ENCODE assay signal across 25 cellular contexts in genomic region chr16:57829969-57830360, GRCh38. TPM values are rescaled to one million over a fixed set of nuclear protein-coding genes. Genes with fewer than 3 reads are reported as not detected.
A peak's percentile ranks its signal among the peaks of the same experiment; 100 is the strongest.
DNase-seq lines count a peak whose midpoint lies in the region; ATAC-seq, FAIRE-seq and TF ChIP-seq lines count a peak whose summit lies in the region.
"Had no signal": no experiment of that assay in that cellular context is flagged by ENCODE, and none has a peak within 500 bp of the region (broad histone marks: within the 10 kb centered on the region; RNA-seq: fewer than 3 reads in every experiment).

No MANE protein-coding gene starts in this region.

- no peak overlapping the region for H2BK120ac ChIP-seq in trophoblast cell (ENCODE audit: insufficient read depth, low read length, poor library complexity)

- H2AFZ ChIP-seq in PC-9 (no peak overlapping the region), K562 (ENCODE audit: low read depth, low read length) (no peak overlapping the region), trophoblast cell (ENCODE audit: insufficient read depth, low read length, poor library complexity) (no peak overlapping the region)

- no peak overlapping the region for H3K4me3 Mint-ChIP-seq in activated CD8-positive, alpha-beta memory T cell treated with anti-CD3 and anti-CD28 coated beads, Interleukin-2, amount 10 ng/mL, durations not matched to agents 7 days and 5 days
- H3K4me3 Mint-ChIP-seq: CD4-positive, alpha-beta T cell had no signal

- peak overlapping the region; percentile 49 for H2AK5ac ChIP-seq in trophoblast cell (ENCODE audit: low read length)

- no peaks in the 10 kb centered on the region for H3K9me2 ChIP-seq in PC-9 (ENCODE audit: insufficient read depth)

- peaks cover 30% of the 10 kb centered on the region for H3F3A ChIP-seq in PC-9 (ENCODE audit: insufficient read depth, low read depth)

- DNase-seq in PC-9, result no peak
- no peak for DNase-seq in K562 (ENCODE audit: extremely low read depth in 1 of 4, low spot score in 3 of 4)
- no peak for DNase-seq in right cardiac atrium
- no peak for DNase-seq in trophoblast cell
- no peak for DNase-seq in activated CD8-positive, alpha-beta memory T cell treated with anti-CD3 and anti-CD28 coated beads, Interleukin-2, amount 10 ng/mL, durations not matched to agents 7 days and 5 days
- DNase-seq in stimulated activated CD4-positive, alpha-beta T cell treated with anti-CD3 and anti-CD28 coated beads, Interleukin-1b, Interleukin-23, amount 100 ng/mL, for 48 hours, result no peak
- no peak for DNase-seq in kidney
- DNase-seq: CD4-positive, alpha-beta T cell; COR-L47; DMS79; NCI-H1105; NCI-H1694; NCI-H2081; NCI-H2171; NCI-H345; NCI-H524; NCI-H774; NK-92 treated with Interleukin-12 subunit alpha and Interleukin-12 subunit beta, amount 100 ng/mL, for 24 hours had no signal

- FAIRE-seq in K562 (lab: Jason Lieb, UNC) (no peak), kidney (lab: Jason Lieb, UNC) (no peak)
- FAIRE-seq: H54 had no signal

- H3K27me3 ChIP-seq in PC-9 (ENCODE audit: insufficient read depth, low read depth) (no peaks in the 10 kb centered on the region), K562 (ENCODE audit: control insufficient read depth in 2 of 2, insufficient read depth in 2 of 2, low read length in 2 of 2) (peaks cover 5 to 26% of the 10 kb centered on the region in 2 experiments; a peak in 3 of 5 replicates), right cardiac atrium (ENCODE audit: control insufficient read depth, insufficient read depth) (no peaks in the 10 kb centered on the region), trophoblast cell (ENCODE audit: insufficient read depth, low read length) (no peaks in the 10 kb centered on the region)
- H3K27me3 ChIP-seq: BLaER1, SJSA1 had no signal

- no peak overlapping the region for H3K18ac ChIP-seq in trophoblast cell (ENCODE audit: low read length)

- TF ChIP-seq RAD21 in K562 (CRISPR knock-in tag; conservative IDR thresholded peaks at IDR 0.05 in 1 of 2, IDR thresholded peaks at IDR 0.05 in 1 of 2), result no peak

- no peak overlapping the region for H3K14ac ChIP-seq in trophoblast cell (ENCODE audit: low read length)

- H3K27ac ChIP-seq in PC-9 (peak overlapping the region; percentile 92), K562 (ENCODE audit: extremely low read depth, low read depth, low read length) (no peak overlapping the region), right cardiac atrium (ENCODE audit: low read length) (peak overlapping the region; percentile 71), trophoblast cell (ENCODE audit: low read depth, low read length) (no peak overlapping the region), kidney (ENCODE audit: low read depth in 2 of 2, low read length in 2 of 2) (no peak overlapping the region)
- H3K27ac ChIP-seq: BLaER1, HL-60, KMS-11, SJSA1 had no signal

- H4K91ac ChIP-seq in trophoblast cell (ENCODE audit: low read depth, low read length), result no peak overlapping the region

- ATAC-seq in K562 (no peak), right cardiac atrium (no peak), GM21619 (IDR thresholded peaks at IDR 0.05; ENCODE audit: unreplicated experiment) (no peak)
- ATAC-seq in activated CD8-positive, alpha-beta memory T cell treated with anti-CD3 and anti-CD28 coated beads, Interleukin-2, amount 10 ng/mL, durations not matched to agents 7 days and 5 days, result no peak
- ATAC-seq: Panc1 had no signal

- intact Hi-C loops in PC-9 (cut with micrococcal nuclease; ENCODE audit: unreplicated experiment), result no loop called here
- intact Hi-C loops in K562 (cut with micrococcal nuclease), result no loop called here
- intact Hi-C loops in right cardiac atrium (cut with DNase I), result no loop called here
- intact Hi-C loops in kidney (cut with DNase I), result no loop called here

- TF ChIP-seq EP300 in K562 (IDR thresholded peaks at IDR 0.05; ENCODE audit: low read length), result no peak

- H3K79me2 ChIP-seq in PC-9 (ENCODE audit: low read depth) (no peaks in the 10 kb centered on the region), K562 (ENCODE audit: control insufficient read depth, insufficient read depth, low read length) (no peaks in the 10 kb centered on the region), trophoblast cell (ENCODE audit: control insufficient read depth, insufficient read depth, low read length, poor library complexity) (no peaks in the 10 kb centered on the region)

- H3K23ac ChIP-seq in trophoblast cell (ENCODE audit: low read length), result no peak overlapping the region

- no peaks in the 10 kb centered on the region for H3K36me3 Mint-ChIP-seq in activated CD8-positive, alpha-beta memory T cell treated with anti-CD3 and anti-CD28 coated beads, Interleukin-2, amount 10 ng/mL, durations not matched to agents 7 days and 5 days

- no peaks in the 10 kb centered on the region for H3K4me1 Mint-ChIP-seq in activated CD8-positive, alpha-beta memory T cell treated with anti-CD3 and anti-CD28 coated beads, Interleukin-2, amount 10 ng/mL, durations not matched to agents 7 days and 5 days

- H3K4me3 ChIP-seq in PC-9 (no peak overlapping the region), K562 (no peak overlapping the region), right cardiac atrium (ENCODE audit: low read length) (no peak overlapping the region), trophoblast cell (ENCODE audit: low read depth, low read length) (no peak overlapping the region), kidney (ENCODE audit: low read length in 2 of 2) (no peak overlapping the region)
- H3K4me3 ChIP-seq: BLaER1, SJSA1 had no signal

- no peak for TF ChIP-seq POLR2A in K562 (conservative IDR thresholded peaks at IDR 0.05)

- no peak overlapping the region for H4K12ac ChIP-seq in trophoblast cell (ENCODE audit: low read depth, low read length)

- H3K4me1 ChIP-seq in PC-9 (replicated peaks; ENCODE audit: insufficient read depth) (peaks cover 60% of the 10 kb centered on the region), K562 (replicated peaks in 1 of 2; ENCODE audit: control insufficient read depth in 2 of 2, insufficient read depth in 2 of 2, low read length in 2 of 2) (peaks cover 0 to 5% of the 10 kb centered on the region in 2 experiments; a peak in 1 of 5 replicates), right cardiac atrium (ENCODE audit: control insufficient read depth, insufficient read depth, low read length) (peaks cover 3% of the 10 kb centered on the region), trophoblast cell (ENCODE audit: control insufficient read depth in 1 of 2, insufficient read depth in 2 of 2, low read length in 2 of 2) (peaks cover 9 to 16% of the 10 kb centered on the region in 2 experiments), kidney (ENCODE audit: control insufficient read depth in 1 of 2, insufficient read depth in 1 of 2, low read depth in 1 of 2, low read length in 2 of 2) (peaks cover 28 to 31% of the 10 kb centered on the region in 2 donors)

- peak overlapping the region; percentile 66 for H3K4me2 ChIP-seq in PC-9
- no peak overlapping the region for H3K4me2 ChIP-seq in K562 (ENCODE audit: insufficient read depth, low read length)
- H3K4me2 ChIP-seq in trophoblast cell (ENCODE audit: low read length), result no peak overlapping the region
- H3K4me2 ChIP-seq: BLaER1, KMS-11 had no signal

- BruUV-seq in PC-9 (replicated peaks; lab: Mats Ljungman, UMichigan), result no TSS peak
- BruUV-seq in K562 (replicated peaks; lab: Mats Ljungman, UMichigan), result no TSS peak

- in situ Hi-C loops in K562 (cut with MboI), result no loop called here

- no peaks in the 10 kb centered on the region for H3K79me1 ChIP-seq in trophoblast cell (ENCODE audit: low read length)

- POLR2A ChIA-PET in PC-9 (lab: Charles Lee; ENCODE audit: unreplicated experiment), result no interaction called here
- POLR2A ChIA-PET in K562 (lab: Yijun Ruan, JAX), result interaction anchor here (0.7 to 1.6 kb wide), 4 partner anchors 8 to 48 kb away, joined by 3 to 6 read pairs (median 4); no protein-coding TSS in a partner anchor

- no peaks in the 10 kb centered on the region for H3K9me1 ChIP-seq in K562 (ENCODE audit: control insufficient read depth, insufficient read depth, low read length)

- no peak overlapping the region for H4K8ac ChIP-seq in trophoblast cell (ENCODE audit: low read depth, low read length)

- H3K4ac ChIP-seq in trophoblast cell (ENCODE audit: low read depth, low read length), result no peak overlapping the region

- no peaks in the 10 kb centered on the region for H3K36me3 ChIP-seq in PC-9 (ENCODE audit: low read depth)
- H3K36me3 ChIP-seq in K562 (ENCODE audit: control insufficient read depth, insufficient read depth, low read length), result no peaks in the 10 kb centered on the region
- H3K36me3 ChIP-seq in trophoblast cell (ENCODE audit: control insufficient read depth in 1 of 2, insufficient read depth in 2 of 2, low read length in 2 of 2), result no peaks in the 10 kb centered on the region
- no peaks in the 10 kb centered on the region for H3K36me3 ChIP-seq in kidney (ENCODE audit: control insufficient read depth in 1 of 2, insufficient read depth in 2 of 2, low read length in 2 of 2)
- H3K36me3 ChIP-seq: BLaER1, SJSA1 had no signal

- peaks cover 18% of the 10 kb centered on the region for H3K27me3 Mint-ChIP-seq in activated CD8-positive, alpha-beta memory T cell treated with anti-CD3 and anti-CD28 coated beads, Interleukin-2, amount 10 ng/mL, durations not matched to agents 7 days and 5 days

- CTCF ChIA-PET in PC-9 (lab: Charles Lee), result no interaction called here
- CTCF ChIA-PET in K562 (lab: Yijun Ruan, JAX; ENCODE audit: low intra/inter-chr PET ratio), result no interaction called here
- CTCF ChIA-PET in activated CD8-positive, alpha-beta memory T cell treated with anti-CD3 and anti-CD28 coated beads, Interleukin-2, amount 10 ng/mL, durations not matched to agents 7 days and 5 days (lab: Charles Lee), result interaction anchor here (1.1 kb wide), 1 partner anchor 72 kb away, joined by 3 read pairs; no protein-coding TSS in a partner anchor

- H3K27ac Mint-ChIP-seq in activated CD8-positive, alpha-beta memory T cell treated with anti-CD3 and anti-CD28 coated beads, Interleukin-2, amount 10 ng/mL, durations not matched to agents 7 days and 5 days, result no peak overlapping the region
- H3K27ac Mint-ChIP-seq: CD4-positive, alpha-beta T cell had no signal

- no peak overlapping the region for H2BK5ac ChIP-seq in trophoblast cell (ENCODE audit: low read depth, low read length, poor library complexity)

- H3K9me3 Mint-ChIP-seq in activated CD8-positive, alpha-beta memory T cell treated with anti-CD3 and anti-CD28 coated beads, Interleukin-2, amount 10 ng/mL, durations not matched to agents 7 days and 5 days (ENCODE audit: low read depth), result no peaks in the 10 kb centered on the region
- H3K9me3 Mint-ChIP-seq: CD4-positive, alpha-beta T cell had no signal

- no peak for TF ChIP-seq CTCF in PC-9 (conservative IDR thresholded peaks at IDR 0.05)
- no peak for TF ChIP-seq CTCF in K562 (IDR thresholded peaks at IDR 0.05 in 2 of 3, conservative IDR thresholded peaks at IDR 0.05 in 1 of 3; ENCODE audit: insufficient read depth in 2 of 3, low read depth in 1 of 3, low read length in 3 of 3)
- no peak for TF ChIP-seq CTCF in kidney (IDR thresholded peaks at IDR 0.05; ENCODE audit: borderline replicate concordance, extremely low read depth, insufficient read depth)

- no peaks in the 10 kb centered on the region for H4K20me1 ChIP-seq in PC-9 (ENCODE audit: insufficient read depth)
- H4K20me1 ChIP-seq in K562 (replicated peaks; ENCODE audit: control insufficient read depth, insufficient read depth, low read length), result no peaks in the 10 kb centered on the region
- H4K20me1 ChIP-seq: BLaER1 had no signal

- H3K9me3 ChIP-seq in PC-9 (ENCODE audit: insufficient read depth, low read depth) (no peaks in the 10 kb centered on the region), K562 (replicated peaks; ENCODE audit: control insufficient read depth, insufficient read depth, low read depth, low read length) (no peaks in the 10 kb centered on the region), right cardiac atrium (ENCODE audit: control insufficient read depth, low read length) (no peaks in the 10 kb centered on the region), trophoblast cell (ENCODE audit: insufficient read depth, low read depth, low read length) (no peaks in the 10 kb centered on the region), kidney (ENCODE audit: control insufficient read depth in 1 of 2, low read length in 2 of 2) (no peaks in the 10 kb centered on the region)
- H3K9me3 ChIP-seq: BLaER1, SJSA1 had no signal

- H2BK12ac ChIP-seq in trophoblast cell (ENCODE audit: low read length), result no peak overlapping the region

- WGBS in K562 (ENCODE audit: insufficient coverage, low coverage, missing lambda C conversion rate), result 0% methylated on average over 3 of the region's 3 CpGs
- 74% methylated on average over 3 of the region's 3 CpGs for WGBS in right cardiac atrium
- WGBS in trophoblast cell (ENCODE audit: extremely low coverage, insufficient coverage, insufficient read length), result no CpG with 5 or more reads among the region's 3 CpGs

- no peak overlapping the region for H3K9ac ChIP-seq in K562 (ENCODE audit: insufficient read depth in 1 of 2, low read depth in 2 of 2, low read length in 2 of 2)
- H3K9ac ChIP-seq in trophoblast cell (ENCODE audit: low read length), result no peak overlapping the region
- H3K9ac ChIP-seq in kidney (ENCODE audit: low read length in 2 of 2), result no peak overlapping the region
- H3K9ac ChIP-seq: BLaER1, KMS-11 had no signal

RNA-seq across cellular contexts. Expression of gene KIFC3, which starts 27.7 kb away (rescaled TPM):
- total RNA-seq in PC-9 (2021), result 52.5 and 65.5 TPM in 2 replicates
- 164 and 411 TPM in 2 replicates for total RNA-seq in K562 (2011; cell fraction: chromatin; rRNA removed; ENCODE audit: low replicate concordance)
- total RNA-seq in K562 (2011; cell fraction: nucleolus; rRNA removed), result 182 and 194 TPM in 2 replicates
- 159 and 191 TPM in 2 replicates for total RNA-seq in K562 (2011; cell fraction: nucleoplasm; rRNA removed)
- total RNA-seq in K562 (2014; rRNA removed), result 103 and 106 TPM in 2 replicates
- 19.0 and 22.9 TPM in 2 replicates for total RNA-seq in K562 (2014; rRNA removed; fragmentation: Illumina TruSeq; extraction: Trizol)
- 26.2 and 28.4 TPM in 2 replicates for total RNA-seq in K562 (2015; rRNA removed; fragmentation: Illumina TruSeq; extraction: Trizol)
- total RNA-seq in K562 (2021), result 94.5 and 105 TPM in 2 replicates
- polyA plus RNA-seq in K562 (2011; rRNA removed), result 53.3 and 63.5 TPM in 2 replicates
- 55.1 and 112 TPM in 2 replicates for polyA plus RNA-seq in K562 (2011; cell fraction: cytosol; rRNA removed)
- 117 and 212 TPM in 2 replicates for polyA plus RNA-seq in K562 (2011; cell fraction: nucleus; rRNA removed)
- 52.0 and 117 TPM in 2 replicates for polyA plus RNA-seq in K562 (2012)
- polyA plus RNA-seq in K562 (2014; fragmentation: Illumina TruSeq; extraction: Trizol), result 20.2 and 47.1 TPM in 2 replicates
- under 1 TPM; 0.23 to 0.96 TPM for polyA plus RNA-seq in K562 (2014; fragmentation: Nextera tagmentation; extraction: Ambion mirVana)
- 78.1 and 80.3 TPM in 2 replicates for polyA plus RNA-seq in K562 (2014; rRNA removed)
- polyA minus RNA-seq in K562 (2011; rRNA and poly(A)+ RNA removed), result 30.1 and 42.3 TPM in 2 replicates
- polyA minus RNA-seq in K562 (2011; cell fraction: cytosol; rRNA and poly(A)+ RNA removed), result 44.9 and 52.3 TPM in 2 replicates
- 83.2 and 86.6 TPM in 2 replicates for polyA minus RNA-seq in K562 (2011; cell fraction: nucleus; rRNA and poly(A)+ RNA removed)
- 10 to 100 TPM; 45.8 to 67.5 (median 50.0) TPM for total RNA-seq in right cardiac atrium
- polyA plus RNA-seq in right cardiac atrium, result 39.9 TPM
- 14.9 and 15.9 TPM in 2 replicates for polyA plus RNA-seq in trophoblast cell (2013)
- under 1 TPM in 1 of 2 experiments, not detected in 1; 0.47 TPM for total RNA-seq in activated CD8-positive, alpha-beta memory T cell treated with anti-CD3 and anti-CD28 coated beads, Interleukin-2, amount 10 ng/mL, durations not matched to agents 7 days and 5 days
- 109 TPM for total RNA-seq in kidney
- 74.9 TPM for polyA plus RNA-seq in kidney (ENCODE audit: insufficient read depth, low read depth, low replicate concordance)
- total RNA-seq: CD4-positive, alpha-beta T cell had no signal

Comparison
In these comparisons a context has a peak if more than half of its experiments do, and no peak if none do; other contexts are left out.
1. H3K27ac ChIP-seq: peak in PC-9 (single experiment) and right cardiac atrium (single experiment); none in K562 (single experiment), trophoblast cell (single experiment) and kidney (0 of 2).
2. RNA of gene KIFC3, which starts 27.7 kb away (total RNA-seq): 109 TPM in kidney (single experiment), 19.0 to 411 TPM in K562, 52.5 to 65.5 TPM in PC-9 and 45.8 to 67.5 TPM in right cardiac atrium; 0.47 TPM in activated CD8-positive, alpha-beta memory T cell treated with anti-CD3 and anti-CD28 coated beads, Interleukin-2, amount 10 ng/mL, durations not matched to agents 7 days and 5 days; every median in the first group is over 10 times any median in the second.